8 cellular contexts compared by ENCODE assay signal in genomic region chr4:141304346-141304745, GRCh38.
"Had no signal": no experiment of that assay in that cellular context is flagged by ENCODE, and none has a peak within 500 bp of the region (broad histone marks: within the 10 kb centered on the region; RNA-seq: fewer than 3 reads in every experiment).

No MANE protein-coding gene starts in this region.

- ATAC-seq: HepG2, K562 had no signal

- H3K27ac ChIP-seq: HL-60, KMS-11 had no signal

- H3K4me2 ChIP-seq: KMS-11 had no signal

- DNase-seq: IMR-90, KBM-7, KG1 had no signal

- FAIRE-seq: HepG2, HTR-8/SVneo, K562 had no signal

- H3K9ac ChIP-seq: KMS-11 had no signal

- H3K4me3 ChIP-seq: K562 had no signal
